ENCODE assay signal across 28 cellular contexts in the genomic region with DNA sequence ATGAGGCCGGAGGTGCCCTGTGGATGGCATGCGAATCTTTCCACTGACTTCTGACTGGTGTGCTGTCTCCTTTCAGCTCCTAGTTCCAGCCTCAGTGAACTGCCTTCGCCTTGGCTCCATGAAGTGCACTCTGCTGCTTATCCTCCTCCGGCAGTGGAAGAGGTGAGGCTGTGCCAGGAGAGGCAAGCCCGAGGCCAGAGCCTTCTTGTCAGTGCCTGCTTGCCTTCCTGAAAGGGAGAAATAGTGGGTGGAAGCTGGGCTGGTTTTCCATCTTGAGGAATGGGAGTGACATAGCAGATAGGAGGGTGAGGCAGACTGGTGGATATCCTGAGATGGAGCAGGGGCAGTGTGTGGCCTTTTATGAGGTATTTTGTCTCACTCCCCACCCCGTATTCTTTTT.
"Had no signal": no experiment of that assay in that cellular context is flagged by ENCODE, and none has a peak within 500 bp of the region (broad histone marks: within the 10 kb centered on the region; RNA-seq: fewer than 3 reads in every experiment).

No MANE protein-coding gene starts in this region.

- H3K9me3 Mint-ChIP-seq: activated B cell treated with CpG ODN at 0.5 μM for 24 hours; activated CD8-positive, alpha-beta T cell treated with anti-CD3 and anti-CD28 coated beads for 36 hours; activated naive CD8-positive, alpha-beta T cell treated with anti-CD3 and anti-CD28 coated beads for 36 hours; activated T-helper 1 cell treated with anti-CD3 and anti-CD28 coated beads, Interleukin-12 subunit alpha, Interleukin-12 subunit beta, Interleukin-2, Interleukin-4 antibody, amounts not matched to agents 30 ng/mL and 10 ng/mL and 1 ng/mL, durations not matched to agents 14 hours and 24 hours and 36 hours had no signal

- H3K4me1 Mint-ChIP-seq: activated B cell treated with CpG ODN at 0.5 μM for 24 hours; activated naive CD8-positive, alpha-beta T cell treated with anti-CD3 and anti-CD28 coated beads for 36 hours had no signal

- H3K4me3 ChIP-seq: ascending aorta, breast epithelium, K562 had no signal

- ATAC-seq: activated CD8-positive, alpha-beta T cell treated with anti-CD3 and anti-CD28 coated beads for 36 hours; K562; Panc1 had no signal

- H3K27me3 ChIP-seq: ascending aorta, breast epithelium had no signal

- H3K4me3 Mint-ChIP-seq: activated B cell treated with CpG ODN at 0.5 μM for 24 hours; activated CD8-positive, alpha-beta T cell treated with anti-CD3 and anti-CD28 coated beads for 36 hours; activated naive CD8-positive, alpha-beta T cell treated with anti-CD3 and anti-CD28 coated beads for 36 hours; activated T-helper 1 cell treated with anti-CD3 and anti-CD28 coated beads, Interleukin-12 subunit alpha, Interleukin-12 subunit beta, Interleukin-2, Interleukin-4 antibody, amounts not matched to agents 30 ng/mL and 10 ng/mL and 1 ng/mL, durations not matched to agents 14 hours and 24 hours and 36 hours had no signal

- FAIRE-seq: K562 had no signal

- H3K27me3 Mint-ChIP-seq: activated B cell treated with CpG ODN at 0.5 μM for 24 hours; activated CD8-positive, alpha-beta T cell treated with anti-CD3 and anti-CD28 coated beads for 36 hours; activated naive CD8-positive, alpha-beta T cell treated with anti-CD3 and anti-CD28 coated beads for 36 hours had no signal

- DNase-seq: activated B cell treated with CpG ODN at 0.5 μM for 24 hours; activated CD4-positive, alpha-beta T cell treated with anti-CD3 and anti-CD28 coated beads for 4 hours; activated CD4-positive, alpha-beta T cell treated with anti-CD3 and anti-CD28 coated beads, Interleukin-2, amount 50 U/mL, for 4 hours; activated CD4-positive, CD25-positive, alpha-beta regulatory T cell treated with anti-CD3 and anti-CD28 coated beads, Interleukin-2, amount 50 U/mL, for 72 hours; activated CD8-positive, alpha-beta T cell treated with anti-CD3 and anti-CD28 coated beads for 36 hours; activated effector memory CD4-positive, alpha-beta T cell treated with Interleukin-2 at 50 U/mL for 16 hours; activated naive CD4-positive, alpha-beta T cell treated with anti-CD3 and anti-CD28 coated beads, Interleukin-2, amount 50 U/mL, for 16 hours; activated naive CD8-positive, alpha-beta T cell treated with anti-CD3 and anti-CD28 coated beads for 36 hours; activated T-cell treated with anti-CD3 and anti-CD28 coated beads, Interleukin-2, amount 50 U/mL, for 1 hour; amniotic stem cell; caudate nucleus; cerebellar nuclear complex; NCI-H1105; NCI-H1436; NCI-H1694; NCI-H1930; NCI-H2081 treated with DMSO at 0.1 percent for 48 hours; NCI-H345; NCI-H524 treated with DMSO at 0.1 percent for 48 hours; SW 1271; T-helper 1 cell; T-helper 2 cell; T-helper 9 cell had no signal

- H3K27ac Mint-ChIP-seq: activated B cell treated with CpG ODN at 0.5 μM for 24 hours; activated CD8-positive, alpha-beta T cell treated with anti-CD3 and anti-CD28 coated beads for 36 hours; activated naive CD8-positive, alpha-beta T cell treated with anti-CD3 and anti-CD28 coated beads for 36 hours; activated T-helper 1 cell treated with anti-CD3 and anti-CD28 coated beads, Interleukin-12 subunit alpha, Interleukin-12 subunit beta, Interleukin-2, Interleukin-4 antibody, amounts not matched to agents 30 ng/mL and 10 ng/mL and 1 ng/mL, durations not matched to agents 14 hours and 24 hours and 36 hours had no signal
